In the genomic region with DNA sequence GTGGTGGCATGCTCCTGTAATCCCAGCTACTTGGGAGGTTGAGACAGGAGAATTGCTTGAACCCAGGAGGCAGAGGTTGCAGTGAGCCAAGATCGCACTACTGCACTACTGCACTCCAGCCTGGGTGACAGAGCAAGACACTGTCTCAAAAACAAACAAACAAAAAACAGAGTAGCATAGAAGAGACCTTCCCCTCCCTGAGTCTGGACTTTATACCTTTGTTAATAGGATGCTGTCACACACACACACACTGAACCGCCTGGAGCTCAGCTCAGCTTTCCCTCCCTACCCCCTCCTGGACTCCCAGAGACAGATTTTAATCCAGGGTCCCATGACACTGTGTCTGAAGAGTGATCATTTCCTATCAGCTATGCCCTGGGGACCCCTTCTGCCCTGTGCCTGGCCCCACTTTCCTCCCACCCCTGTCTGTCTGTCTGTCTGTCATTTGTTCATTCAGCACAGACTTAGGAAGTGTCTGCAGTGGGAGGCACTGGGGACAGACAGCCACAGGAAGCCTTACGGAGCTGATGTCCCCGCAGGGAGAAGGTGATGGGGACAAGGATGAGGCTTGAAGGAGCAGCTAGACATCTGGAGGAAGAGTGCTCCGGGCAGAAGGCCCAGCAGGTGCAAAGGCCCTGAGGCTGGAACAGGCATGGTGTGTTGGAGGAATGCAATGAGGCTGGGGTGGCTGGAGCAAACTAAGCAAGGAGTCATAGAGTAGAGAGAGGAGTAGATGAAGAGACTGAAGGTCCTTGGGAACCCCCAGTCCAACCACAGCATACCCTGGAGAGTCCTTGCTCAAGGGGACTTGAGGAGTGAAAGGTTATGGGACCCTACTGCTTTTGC, we compare ENCODE assay signal across 16 cellular contexts. TPM values are rescaled to one million over a fixed set of nuclear protein-coding genes. Genes with fewer than 3 reads are reported as not detected.
DNase-seq lines count a peak whose midpoint lies in the region; ATAC-seq and TF ChIP-seq lines count a peak whose summit lies in the region.
"Had no signal": no experiment of that assay in that cellular context is flagged by ENCODE, and none has a peak within 500 bp of the region (broad histone marks: within the 10 kb centered on the region; RNA-seq: fewer than 3 reads in every experiment).

No MANE protein-coding gene starts in this region.

- peak overlapping the region; percentile 26 for H3K27ac ChIP-seq in angular gyrus (ENCODE audit: low read depth, low read length)
- H3K27ac ChIP-seq in left lung = no peak overlapping the region
- H3K27ac ChIP-seq: gastrocnemius medialis, lower lobe of right lung had no signal

- no peaks in the 10 kb centered on the region for H3K9me3 ChIP-seq in left lung
- H3K9me3 ChIP-seq: gastrocnemius medialis, lower lobe of right lung had no signal

- H3K9me3 Mint-ChIP-seq in CD14-positive monocyte = peaks cover 0 to 7% (median 5%) of the 10 kb centered on the region in 7 donors
- no peaks in the 10 kb centered on the region for H3K9me3 Mint-ChIP-seq in naive B cell
- H3K9me3 Mint-ChIP-seq: nephron had no signal

- intact Hi-C loops in CD14-positive monocyte (cut with micrococcal nuclease) = loop anchor here in 1 of 2 donors (5.0 kb wide), 1 partner anchor 37 kb away; no protein-coding TSS in a partner anchor
- intact Hi-C loops in left lung (cut with DNase I) = no loop called here

- no peak for TF ChIP-seq CTCF in CD14-positive monocyte (IDR thresholded peaks at IDR 0.05)
- TF ChIP-seq CTCF in left lung (IDR thresholded peaks at IDR 0.05) = no peak

- H3K4me1 Mint-ChIP-seq in CD14-positive monocyte (peaks cover 24% of the 10 kb centered on the region), naive B cell (peaks cover 43 to 84% (median 69%) of the 10 kb centered on the region in 3 donors)

- H3K27me3 ChIP-seq in H7 (ENCODE audit: control insufficient read depth, insufficient read depth, low read length) = no peaks in the 10 kb centered on the region
- peaks cover 0 to 18% of the 10 kb centered on the region in 2 donors for H3K27me3 ChIP-seq in left lung

- DNase-seq in CD14-positive monocyte (ENCODE audit: low spot score) = no peak
- peak; percentile 15 for DNase-seq in H7
- DNase-seq in naive B cell = no peak
- DNase-seq in left lung = no peak
- DNase-seq in GOT3 (lab: John Stamatoyannopoulos, UW) = no peak
- no peak for DNase-seq in activated CD4-positive, CD25-positive, alpha-beta regulatory T cell (lab: John Stamatoyannopoulos, UW)
- DNase-seq: activated CD8-positive, alpha-beta memory T cell treated with anti-CD3 and anti-CD28 coated beads for 24 hours; aorta; gastrocnemius medialis; lower lobe of right lung; NCI-H2029; NCI-H524; OCI-M1 had no signal

- H3K27ac Mint-ChIP-seq in CD14-positive monocyte = peak overlapping the region in 1 of 7 donors; percentile 69
- peak overlapping the region; percentile 72 to 94 (median 86) for H3K27ac Mint-ChIP-seq in naive B cell
- H3K27ac Mint-ChIP-seq: nephron had no signal

- H3K27me3 Mint-ChIP-seq in CD14-positive monocyte (ENCODE audit: low read depth in 3 of 3) (peaks cover 32 to 58% (median 41%) of the 10 kb centered on the region in 3 donors), naive B cell (no peaks in the 10 kb centered on the region)

- peak overlapping the region; percentile 4 to 43 for H3K4me3 Mint-ChIP-seq in CD14-positive monocyte
- peak overlapping the region in 4 of 8 donors; percentile 5 to 78 (median 34) for H3K4me3 Mint-ChIP-seq in naive B cell
- H3K4me3 Mint-ChIP-seq: nephron had no signal

- H3K36me3 ChIP-seq in H7 (replicated peaks; ENCODE audit: control insufficient read depth, insufficient read depth, low read length) = peaks cover 12% of the 10 kb centered on the region
- H3K36me3 ChIP-seq in left lung = no peaks in the 10 kb centered on the region
- H3K36me3 ChIP-seq: gastrocnemius medialis, lower lobe of right lung had no signal

- H3K36me3 Mint-ChIP-seq in CD14-positive monocyte (peaks cover 2 to 7% of the 10 kb centered on the region in 2 donors), naive B cell (peaks cover 0 to 23% of the 10 kb centered on the region in 2 donors)

- H3K4me3 ChIP-seq in H7 (ENCODE audit: insufficient read depth, low read depth, low read length) (no peak overlapping the region), left lung (no peak overlapping the region)
- H3K4me3 ChIP-seq: gastrocnemius medialis, lower lobe of right lung had no signal

- ATAC-seq in naive B cell (ENCODE audit: low read depth in 2 of 2) (no peak), left lung (no peak)
- ATAC-seq: gastrocnemius medialis, HCT116, lower lobe of right lung had no signal

- peaks cover 0 to 15% of the 10 kb centered on the region in 2 donors for H3K4me1 ChIP-seq in left lung
- H3K4me1 ChIP-seq: gastrocnemius medialis had no signal

RNA-seq across cellular contexts. Expression of a gene that starts 4.9 kb away (rescaled TPM):
- 10 to 100 TPM; 12.0 to 12.1 TPM for polyA plus RNA-seq in CD14-positive monocyte
- total RNA-seq in H7 (2014; rRNA removed; shearing (Covaris generic)) = 116 and 117 TPM in 2 replicates
- polyA plus RNA-seq in naive B cell (ENCODE audit: low read depth in 6 of 6) = 10 to 100 TPM; 36.3 to 53.3 (median 43.7) TPM
- total RNA-seq in left lung = 10 to 100 TPM; 36.8 to 38.6 TPM
